Comparison of ENCODE assay signal across 11 cellular contexts in genomic region chr19:11383706-11384048, GRCh38. TPM values are rescaled to one million over a fixed set of nuclear protein-coding genes. Genes with fewer than 3 reads are reported as not detected.
DNase-seq lines count a peak whose midpoint lies in the region; ATAC-seq, FAIRE-seq and TF ChIP-seq lines count a peak whose summit lies in the region.
"Had no signal": no experiment of that assay in that cellular context is flagged by ENCODE, and none has a peak within 500 bp of the region (broad histone marks: within the 10 kb centered on the region; RNA-seq: fewer than 3 reads in every experiment).

No MANE protein-coding gene starts in this region.

- H3K4me1 Mint-ChIP-seq in activated T-helper 17 cell treated with anti-CD3 and anti-CD28 coated beads, Interleukin-2, amount 50 U/mL, for 72 hours = peaks cover 8% of the 10 kb centered on the region

- H3K9me3 ChIP-seq in BLaER1 (no peaks in the 10 kb centered on the region), OCI-LY3 (ENCODE audit: insufficient read depth, low read length) (no peaks in the 10 kb centered on the region), fibroblast of lung (ENCODE audit: control insufficient read depth, insufficient read depth, low read depth, low read length) (no peaks in the 10 kb centered on the region), pancreas (no peaks in the 10 kb centered on the region)

- H3K4me1 ChIP-seq in BLaER1 = peaks cover 61% of the 10 kb centered on the region
- peaks cover 11% of the 10 kb centered on the region for H3K4me1 ChIP-seq in OCI-LY3 (ENCODE audit: low read length)
- peaks cover 2% of the 10 kb centered on the region for H3K4me1 ChIP-seq in fibroblast of lung (ENCODE audit: control insufficient read depth, extremely low read depth, insufficient read depth, low read length)
- H3K4me1 ChIP-seq in pancreas = peaks cover 0 to 6% (median 0%) of the 10 kb centered on the region in 3 donors

- H3K27ac Mint-ChIP-seq in activated T-helper 17 cell treated with anti-CD3 and anti-CD28 coated beads, Interleukin-2, amount 50 U/mL, for 72 hours = no peak overlapping the region

- H3K4me2 ChIP-seq in BLaER1 (peak overlapping the region; percentile 100), OCI-LY3 (ENCODE audit: low read length) (peak overlapping the region; percentile 75), fibroblast of lung (ENCODE audit: extremely low read depth, insufficient read depth, low read length) (peak overlapping the region; percentile 58)

- H3K27me3 ChIP-seq in BLaER1 = peaks cover 5% of the 10 kb centered on the region; the same call in 1 of the 2 replicates
- H3K27me3 ChIP-seq in OCI-LY3 (ENCODE audit: low read depth, low read length) = no peaks in the 10 kb centered on the region
- H3K27me3 ChIP-seq in fibroblast of lung (ENCODE audit: control insufficient read depth, insufficient read depth, low read length) = no peaks in the 10 kb centered on the region
- no peaks in the 10 kb centered on the region for H3K27me3 ChIP-seq in pancreas

- H3K9ac ChIP-seq in BLaER1 (peak overlapping the region; percentile 75), OCI-LY3 (ENCODE audit: low read length) (peak overlapping the region; percentile 28; the same call in 1 of the 2 replicates), fibroblast of lung (ENCODE audit: insufficient read depth, low read length) (peak overlapping the region; percentile 0)

- FAIRE-seq in pancreas (lab: Jason Lieb, UNC) = no peak
- FAIRE-seq: urothelium cell line had no signal

- H3K4me3 ChIP-seq in BLaER1 = peak overlapping the region; percentile 71
- peak overlapping the region; percentile 72 for H3K4me3 ChIP-seq in OCI-LY3 (ENCODE audit: low read length)
- H3K4me3 ChIP-seq in fibroblast of lung (replicated peaks in 1 of 4; ENCODE audit: control extremely low read depth in 1 of 4, insufficient read depth in 1 of 4, low read depth in 3 of 4, low read length in 4 of 4) = peak overlapping the region; percentile 31 to 52 (median 36)
- peak overlapping the region; percentile 12 to 55 (median 33) for H3K4me3 ChIP-seq in pancreas

- peaks cover 8% of the 10 kb centered on the region for H4K20me1 ChIP-seq in BLaER1
- no peaks in the 10 kb centered on the region for H4K20me1 ChIP-seq in OCI-LY3 (ENCODE audit: insufficient read depth, low read length)
- no peaks in the 10 kb centered on the region for H4K20me1 ChIP-seq in fibroblast of lung (ENCODE audit: control insufficient read depth, extremely low read depth, insufficient read depth, low read length)

- H3K4me3 Mint-ChIP-seq in activated T-helper 17 cell treated with anti-CD3 and anti-CD28 coated beads, Interleukin-2, amount 50 U/mL, for 72 hours = no peak overlapping the region

- H3K27me3 Mint-ChIP-seq in activated T-helper 17 cell treated with anti-CD3 and anti-CD28 coated beads, Interleukin-2, amount 50 U/mL, for 72 hours = peaks cover 5% of the 10 kb centered on the region

- WGBS in pancreas, 2 donors = 1 to 2% methylated on average over 9 of the region's 9 CpGs

- TF ChIP-seq CTCF in OCI-LY3 (IDR thresholded peaks at IDR 0.05; ENCODE audit: low read depth, low read length) (no peak), fibroblast of lung (conservative IDR thresholded peaks at IDR 0.05 in 1 of 2, IDR thresholded peaks at IDR 0.05 in 1 of 2; ENCODE audit: low read depth in 1 of 2, low read length in 2 of 2) (no peak), pancreas (IDR thresholded peaks at IDR 0.05) (no peak)

- H3K27ac ChIP-seq in BLaER1 (peak overlapping the region; percentile 55), OCI-LY3 (ENCODE audit: low read length) (no peak overlapping the region), fibroblast of lung (ENCODE audit: insufficient read depth, low read length) (no peak overlapping the region), pancreas (peak overlapping the region; percentile 25 to 63 (median 48))

- H3K9me3 Mint-ChIP-seq in activated T-helper 17 cell treated with anti-CD3 and anti-CD28 coated beads, Interleukin-2, amount 50 U/mL, for 72 hours = no peaks in the 10 kb centered on the region

- intact Hi-C loops in pancreas (cut with DNase I) = no loop called here

- H3K36me3 ChIP-seq in BLaER1 (no peaks in the 10 kb centered on the region), OCI-LY3 (replicated peaks; ENCODE audit: low read depth, low read length) (no peaks in the 10 kb centered on the region), fibroblast of lung (ENCODE audit: control insufficient read depth, insufficient read depth, low read length) (no peaks in the 10 kb centered on the region), pancreas (no peaks in the 10 kb centered on the region)

- peak in 2 of 4 donors; percentile 0 for ATAC-seq in pancreas
- ATAC-seq in activated T-helper 17 cell treated with anti-CD3 and anti-CD28 coated beads, Interleukin-2, amount 50 U/mL, for 72 hours (replicated peaks) = no peak

- H3K79me2 ChIP-seq in OCI-LY3 (ENCODE audit: low read length) = peaks cover 5% of the 10 kb centered on the region; the same call in 1 of the 2 replicates
- peaks cover 4% of the 10 kb centered on the region for H3K79me2 ChIP-seq in fibroblast of lung (ENCODE audit: control insufficient read depth, insufficient read depth, low read length)

- no peak for DNase-seq in fibroblast of lung (ENCODE audit: low read depth in 2 of 2)
- DNase-seq in pancreas = no peak
- DNase-seq in NCI-H2171 (lab: John Stamatoyannopoulos, UW) = no peak
- DNase-seq in NCI-H187 treated with DMSO at 0.1 percent for 48 hours (lab: John Stamatoyannopoulos, UW) = no peak
- DNase-seq in germinal center (ENCODE audit: low spot score) = no peak
- DNase-seq: activated CD4-positive, alpha-beta T cell treated with anti-CD3 and anti-CD28 coated beads, Interleukin-2, amount 50 U/mL, for 4 hours had no signal

- 0 out of 2 replicates have a peak overlapping the region, but pooled peaks have one; percentile 26 for H2AFZ ChIP-seq in OCI-LY3 (ENCODE audit: low read depth, low read length)
- H2AFZ ChIP-seq in fibroblast of lung (ENCODE audit: low read length) = peak overlapping the region; percentile 5

- H3K36me3 Mint-ChIP-seq in activated T-helper 17 cell treated with anti-CD3 and anti-CD28 coated beads, Interleukin-2, amount 50 U/mL, for 72 hours (ENCODE audit: low read depth) = peaks cover 23% of the 10 kb centered on the region

RNA-seq across cellular contexts. Expression of gene EPOR, which starts 0.4 kb away (rescaled TPM):
- total RNA-seq in fibroblast of lung = 6.4 and 9.2 TPM in 2 replicates
- 3.6 and 3.8 TPM in 2 replicates for polyA plus RNA-seq in fibroblast of lung
- 4.4 and 6.0 TPM in 2 replicates for polyA plus RNA-seq in fibroblast of lung (2012)
- polyA minus RNA-seq in fibroblast of lung (ENCODE audit: low replicate concordance) = 4.8 and 6.3 TPM in 2 replicates
- total RNA-seq in pancreas = 10 to 100 TPM in 1 of 6 donors, 1 to 10 TPM in 5; 5.4 to 16.3 (median 8.0) TPM
- polyA plus RNA-seq in pancreas = 10 to 100 TPM; 30.4 to 46.2 TPM
- 10 to 100 TPM in 1 of 2 donors, 1 to 10 TPM in 1; 6.7 to 22.6 TPM for total RNA-seq in activated T-helper 17 cell treated with anti-CD3 and anti-CD28 coated beads, Interleukin-2, amount 50 U/mL, for 72 hours

RNA-seq across cellular contexts. Expression of gene SWSAP1, which starts 9.2 kb away (rescaled TPM):
- total RNA-seq in fibroblast of lung (0.50 and 0.51 TPM in 2 replicates), pancreas (1 to 10 TPM in 4 of 6 donors, under 1 TPM in 2; 0.55 to 1.5 (median 1.1) TPM)
- polyA plus RNA-seq in fibroblast of lung (0.76 and 1.2 TPM in 2 replicates), pancreas (1 to 10 TPM; 1.8 to 2.7 TPM)
- 1.6 and 1.7 TPM in 2 replicates for polyA plus RNA-seq in fibroblast of lung (2012)
- 0.96 TPM in 1 of 2 replicates, not detected in the other for polyA minus RNA-seq in fibroblast of lung (ENCODE audit: low replicate concordance)
- 1 to 10 TPM; 1.5 to 2.4 TPM for total RNA-seq in activated T-helper 17 cell treated with anti-CD3 and anti-CD28 coated beads, Interleukin-2, amount 50 U/mL, for 72 hours

RNA-seq across cellular contexts. Expression of gene PLPPR2, which starts 28.4 kb away (rescaled TPM):
- total RNA-seq in fibroblast of lung = 7.4 and 13.0 TPM in 2 replicates
- 17.6 and 21.2 TPM in 2 replicates for polyA plus RNA-seq in fibroblast of lung
- 42.8 and 51.9 TPM in 2 replicates for polyA plus RNA-seq in fibroblast of lung (2012)
- polyA minus RNA-seq in fibroblast of lung (ENCODE audit: low replicate concordance) = 56.3 and 56.9 TPM in 2 replicates
- 10 to 100 TPM in 1 of 6 donors, 1 to 10 TPM in 5; 4.4 to 11.0 (median 7.1) TPM for total RNA-seq in pancreas
- 10 to 100 TPM; 15.7 to 32.8 TPM for polyA plus RNA-seq in pancreas
- total RNA-seq in activated T-helper 17 cell treated with anti-CD3 and anti-CD28 coated beads, Interleukin-2, amount 50 U/mL, for 72 hours = 1 to 10 TPM; 2.9 to 9.7 TPM

RNA-seq across cellular contexts. Expression of gene RGL3, which starts 35.4 kb away (rescaled TPM):
- total RNA-seq in fibroblast of lung (1.8 and 4.0 TPM in 2 replicates), pancreas (10 to 100 TPM; 22.3 to 71.1 (median 33.7) TPM)
- polyA plus RNA-seq in fibroblast of lung (0.20 and 0.90 TPM in 2 replicates), pancreas (100 to 1,000 TPM; 152 to 170 TPM)
- polyA plus RNA-seq in fibroblast of lung (2012) = 0.26 and 0.97 TPM in 2 replicates
- 1.3 TPM in 1 of 2 replicates, not detected in the other for polyA minus RNA-seq in fibroblast of lung (ENCODE audit: low replicate concordance)
- under 1 TPM in 1 of 2 donors, not detected in 1; 0.50 TPM for total RNA-seq in activated T-helper 17 cell treated with anti-CD3 and anti-CD28 coated beads, Interleukin-2, amount 50 U/mL, for 72 hours
- total RNA-seq: Daoy had no signal

RNA-seq across cellular contexts. Expression of gene CCDC159, which starts 37.4 kb away (rescaled TPM):
- total RNA-seq in fibroblast of lung (10.1 and 11.3 TPM in 2 replicates), pancreas (10 to 100 TPM; 11.6 to 21.1 (median 14.1) TPM)
- polyA plus RNA-seq in fibroblast of lung (13.8 and 14.4 TPM in 2 replicates), pancreas (100 to 1,000 TPM in 1 of 2 donors, 10 to 100 TPM in 1; 86.6 to 106 TPM)
- 14.6 and 14.8 TPM in 2 replicates for polyA plus RNA-seq in fibroblast of lung (2012)
- polyA minus RNA-seq in fibroblast of lung (ENCODE audit: low replicate concordance) = 15.7 and 20.7 TPM in 2 replicates
- 10 to 100 TPM; 17.4 to 45.4 TPM for total RNA-seq in activated T-helper 17 cell treated with anti-CD3 and anti-CD28 coated beads, Interleukin-2, amount 50 U/mL, for 72 hours

Comparison
In these comparisons a context has a peak if more than half of its experiments do, and no peak if none do; other contexts are left out.
1. H3K27ac ChIP-seq: peak in BLaER1 (single experiment) and pancreas (4 of 4); none in OCI-LY3 (single experiment) and fibroblast of lung (single experiment).
2. H3K9ac ChIP-seq: peak in every context shown above with its lines; median percentile 75 in BLaER1; 28 in OCI-LY3; 0 in fibroblast of lung.
3. Peak in every context shown above with its lines, with median percentiles within 50 percentile points of each other: H3K4me2 ChIP-seq and H3K4me3 ChIP-seq.